ENCODE assay signal across 1 cellular context in the genomic region with DNA sequence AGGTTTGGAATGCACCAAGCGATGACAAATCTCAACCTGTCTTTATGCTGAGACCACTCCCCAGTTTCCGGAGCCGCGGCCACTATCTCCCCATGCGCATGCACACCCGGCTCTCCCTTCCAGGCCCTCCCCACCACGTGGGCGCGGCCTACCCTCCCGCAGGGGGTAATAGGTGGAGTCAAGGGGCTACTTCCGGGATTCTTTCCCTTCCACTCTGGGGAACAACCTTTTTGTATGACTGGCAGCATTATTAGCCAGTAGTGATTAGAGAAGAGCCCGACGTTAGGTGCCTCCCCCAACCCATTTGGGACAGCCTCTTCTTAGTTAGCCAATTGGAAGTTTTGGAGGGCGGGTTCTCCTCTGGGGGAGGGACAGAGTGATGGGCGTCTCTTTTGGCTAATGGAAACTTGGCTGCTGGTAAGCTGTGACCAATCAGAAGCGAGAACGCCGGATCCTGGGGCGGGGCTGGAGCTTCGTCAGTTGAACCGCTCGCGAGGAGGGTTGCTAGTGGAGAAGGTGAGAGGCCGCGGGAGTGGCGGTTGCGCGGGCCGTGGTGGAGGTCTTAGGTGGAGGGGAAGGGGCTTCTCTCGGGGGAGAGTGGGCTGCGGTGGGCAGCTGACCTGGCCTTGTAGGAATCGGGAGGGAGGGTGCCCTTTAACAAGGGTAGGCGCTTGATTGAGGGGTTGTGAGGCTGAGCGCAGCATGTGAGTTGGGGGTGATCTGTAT.
TF ChIP-seq lines count a peak whose summit lies in the region.

A gene with protein sequence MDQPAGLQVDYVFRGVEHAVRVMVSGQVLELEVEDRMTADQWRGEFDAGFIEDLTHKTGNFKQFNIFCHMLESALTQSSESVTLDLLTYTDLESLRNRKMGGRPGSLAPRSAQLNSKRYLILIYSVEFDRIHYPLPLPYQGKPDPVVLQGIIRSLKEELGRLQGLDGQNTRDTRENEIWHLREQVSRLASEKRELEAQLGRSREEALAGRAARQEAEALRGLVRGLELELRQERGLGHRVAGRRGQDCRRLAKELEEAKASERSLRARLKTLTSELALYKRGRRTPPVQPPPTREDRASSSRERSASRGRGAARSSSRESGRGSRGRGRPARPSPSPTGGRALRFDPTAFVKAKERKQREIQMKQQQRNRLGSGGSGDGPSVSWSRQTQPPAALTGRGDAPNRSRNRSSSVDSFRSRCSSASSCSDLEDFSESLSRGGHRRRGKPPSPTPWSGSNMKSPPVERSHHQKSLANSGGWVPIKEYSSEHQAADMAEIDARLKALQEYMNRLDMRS (plus strand): TSS at position 479 of the 726 bp plus-strand sequence. CDS start 7,552 bp downstream, outside the sequence.

TF ChIP-seq in K562, 482 proteins besides CTCF, POLR2A, EP300 and RAD21 (continued from another document):
- TF ChIP-seq ZNF77 (CRISPR knock-in tag; IDR thresholded peaks at IDR 0.05) (no peak), L3MBTL2 (IDR thresholded peaks at IDR 0.05) (peak; percentile 47; the same call in 1 of the 2 replicates), CBX5 (IDR thresholded peaks at IDR 0.05; ENCODE audit: borderline replicate concordance, low read depth) (no peak), RBFOX2 (IDR thresholded peaks at IDR 0.05; ENCODE audit: low read depth, low read length) (peak; percentile 91), BRD9 (IDR thresholded peaks at IDR 0.05; ENCODE audit: low read depth, partially characterized antibody) (peak; percentile 67), MAFF (IDR thresholded peaks at IDR 0.05; ENCODE audit: low read length) (no peak), HMGN3 (IDR thresholded peaks at IDR 0.05; ENCODE audit: borderline replicate concordance, extremely low read depth, insufficient read length, low read depth, low read length) (no peak), TAF15 (IDR thresholded peaks at IDR 0.05; ENCODE audit: low read depth, low read length) (no peak), HEY1 (CRISPR knock-in tag; IDR thresholded peaks at IDR 0.05; ENCODE audit: borderline replicate concordance) (no peak)
- TF ChIP-seq, protein P1, sequence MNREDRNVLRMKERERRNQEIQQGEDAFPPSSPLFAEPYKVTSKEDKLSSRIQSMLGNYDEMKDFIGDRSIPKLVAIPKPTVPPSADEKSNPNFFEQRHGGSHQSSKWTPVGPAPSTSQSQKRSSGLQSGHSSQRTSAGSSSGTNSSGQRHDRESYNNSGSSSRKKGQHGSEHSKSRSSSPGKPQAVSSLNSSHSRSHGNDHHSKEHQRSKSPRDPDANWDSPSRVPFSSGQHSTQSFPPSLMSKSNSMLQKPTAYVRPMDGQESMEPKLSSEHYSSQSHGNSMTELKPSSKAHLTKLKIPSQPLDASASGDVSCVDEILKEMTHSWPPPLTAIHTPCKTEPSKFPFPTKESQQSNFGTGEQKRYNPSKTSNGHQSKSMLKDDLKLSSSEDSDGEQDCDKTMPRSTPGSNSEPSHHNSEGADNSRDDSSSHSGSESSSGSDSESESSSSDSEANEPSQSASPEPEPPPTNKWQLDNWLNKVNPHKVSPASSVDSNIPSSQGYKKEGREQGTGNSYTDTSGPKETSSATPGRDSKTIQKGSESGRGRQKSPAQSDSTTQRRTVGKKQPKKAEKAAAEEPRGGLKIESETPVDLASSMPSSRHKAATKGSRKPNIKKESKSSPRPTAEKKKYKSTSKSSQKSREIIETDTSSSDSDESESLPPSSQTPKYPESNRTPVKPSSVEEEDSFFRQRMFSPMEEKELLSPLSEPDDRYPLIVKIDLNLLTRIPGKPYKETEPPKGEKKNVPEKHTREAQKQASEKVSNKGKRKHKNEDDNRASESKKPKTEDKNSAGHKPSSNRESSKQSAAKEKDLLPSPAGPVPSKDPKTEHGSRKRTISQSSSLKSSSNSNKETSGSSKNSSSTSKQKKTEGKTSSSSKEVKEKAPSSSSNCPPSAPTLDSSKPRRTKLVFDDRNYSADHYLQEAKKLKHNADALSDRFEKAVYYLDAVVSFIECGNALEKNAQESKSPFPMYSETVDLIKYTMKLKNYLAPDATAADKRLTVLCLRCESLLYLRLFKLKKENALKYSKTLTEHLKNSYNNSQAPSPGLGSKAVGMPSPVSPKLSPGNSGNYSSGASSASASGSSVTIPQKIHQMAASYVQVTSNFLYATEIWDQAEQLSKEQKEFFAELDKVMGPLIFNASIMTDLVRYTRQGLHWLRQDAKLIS (CRISPR knock-in tag; IDR thresholded peaks at IDR 0.05) = no peak; the same call in 1 of the 2 replicates
- TF ChIP-seq, protein P2, sequence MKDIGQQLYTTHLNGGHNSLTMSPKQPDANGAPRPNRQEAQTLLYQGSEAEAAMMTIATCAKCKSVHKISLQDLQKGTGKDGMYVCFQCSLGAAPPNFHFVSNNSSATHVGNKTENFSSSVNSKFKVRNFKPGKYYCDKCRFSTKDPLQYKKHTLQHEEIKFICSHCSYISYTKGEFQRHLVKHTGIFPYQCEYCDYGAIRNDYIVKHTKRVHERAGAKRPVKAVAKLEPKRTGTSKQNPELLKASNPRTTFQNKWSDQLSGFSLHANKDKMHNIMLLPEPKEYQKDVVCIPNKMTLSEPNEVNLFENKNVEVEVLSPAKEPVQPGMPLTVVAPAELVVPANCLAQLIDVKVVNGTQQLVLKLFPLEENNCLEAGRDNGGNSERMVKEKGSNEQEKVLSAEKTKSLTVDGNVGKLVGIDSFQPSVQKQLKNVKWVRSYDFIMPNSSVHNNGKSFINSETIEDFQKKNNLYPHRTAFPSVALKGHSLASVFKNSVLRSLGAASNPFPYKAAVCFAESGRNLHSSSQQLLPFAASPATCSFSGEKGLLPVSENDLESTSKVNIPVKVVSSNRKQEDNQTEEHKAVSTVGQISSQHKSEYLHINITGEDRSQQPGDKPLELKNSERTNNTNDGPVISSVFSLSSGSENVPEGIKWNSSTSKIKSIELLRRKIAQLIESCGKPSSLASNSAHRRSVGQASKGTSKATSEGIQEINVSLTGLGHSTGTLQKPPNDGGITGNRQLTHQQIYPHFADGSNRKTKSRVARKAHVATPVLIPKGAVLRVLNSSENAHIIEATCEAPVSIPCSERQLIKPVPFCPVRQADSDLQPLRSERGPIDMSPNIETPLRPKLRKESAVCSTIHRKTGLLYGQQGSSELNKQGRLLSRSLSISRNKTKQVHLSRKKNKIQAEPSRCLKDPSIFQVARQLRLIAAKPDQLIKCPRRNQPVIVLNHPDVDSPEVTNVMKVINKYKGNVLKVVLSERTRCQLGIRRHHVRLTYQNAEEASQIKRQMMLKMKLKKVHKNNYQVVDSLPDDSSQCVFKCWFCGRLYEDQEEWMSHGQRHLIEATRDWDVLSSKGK (CRISPR knock-in tag; IDR thresholded peaks at IDR 0.05) = no peak
- TF ChIP-seq, protein P3, sequence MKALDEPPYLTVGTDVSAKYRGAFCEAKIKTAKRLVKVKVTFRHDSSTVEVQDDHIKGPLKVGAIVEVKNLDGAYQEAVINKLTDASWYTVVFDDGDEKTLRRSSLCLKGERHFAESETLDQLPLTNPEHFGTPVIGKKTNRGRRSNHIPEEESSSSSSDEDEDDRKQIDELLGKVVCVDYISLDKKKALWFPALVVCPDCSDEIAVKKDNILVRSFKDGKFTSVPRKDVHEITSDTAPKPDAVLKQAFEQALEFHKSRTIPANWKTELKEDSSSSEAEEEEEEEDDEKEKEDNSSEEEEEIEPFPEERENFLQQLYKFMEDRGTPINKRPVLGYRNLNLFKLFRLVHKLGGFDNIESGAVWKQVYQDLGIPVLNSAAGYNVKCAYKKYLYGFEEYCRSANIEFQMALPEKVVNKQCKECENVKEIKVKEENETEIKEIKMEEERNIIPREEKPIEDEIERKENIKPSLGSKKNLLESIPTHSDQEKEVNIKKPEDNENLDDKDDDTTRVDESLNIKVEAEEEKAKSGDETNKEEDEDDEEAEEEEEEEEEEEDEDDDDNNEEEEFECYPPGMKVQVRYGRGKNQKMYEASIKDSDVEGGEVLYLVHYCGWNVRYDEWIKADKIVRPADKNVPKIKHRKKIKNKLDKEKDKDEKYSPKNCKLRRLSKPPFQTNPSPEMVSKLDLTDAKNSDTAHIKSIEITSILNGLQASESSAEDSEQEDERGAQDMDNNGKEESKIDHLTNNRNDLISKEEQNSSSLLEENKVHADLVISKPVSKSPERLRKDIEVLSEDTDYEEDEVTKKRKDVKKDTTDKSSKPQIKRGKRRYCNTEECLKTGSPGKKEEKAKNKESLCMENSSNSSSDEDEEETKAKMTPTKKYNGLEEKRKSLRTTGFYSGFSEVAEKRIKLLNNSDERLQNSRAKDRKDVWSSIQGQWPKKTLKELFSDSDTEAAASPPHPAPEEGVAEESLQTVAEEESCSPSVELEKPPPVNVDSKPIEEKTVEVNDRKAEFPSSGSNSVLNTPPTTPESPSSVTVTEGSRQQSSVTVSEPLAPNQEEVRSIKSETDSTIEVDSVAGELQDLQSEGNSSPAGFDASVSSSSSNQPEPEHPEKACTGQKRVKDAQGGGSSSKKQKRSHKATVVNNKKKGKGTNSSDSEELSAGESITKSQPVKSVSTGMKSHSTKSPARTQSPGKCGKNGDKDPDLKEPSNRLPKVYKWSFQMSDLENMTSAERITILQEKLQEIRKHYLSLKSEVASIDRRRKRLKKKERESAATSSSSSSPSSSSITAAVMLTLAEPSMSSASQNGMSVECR (CRISPR knock-in tag; IDR thresholded peaks at IDR 0.05) = peak; percentile 54; the same call in 1 of the 2 replicates
- TF ChIP-seq, protein P4, sequence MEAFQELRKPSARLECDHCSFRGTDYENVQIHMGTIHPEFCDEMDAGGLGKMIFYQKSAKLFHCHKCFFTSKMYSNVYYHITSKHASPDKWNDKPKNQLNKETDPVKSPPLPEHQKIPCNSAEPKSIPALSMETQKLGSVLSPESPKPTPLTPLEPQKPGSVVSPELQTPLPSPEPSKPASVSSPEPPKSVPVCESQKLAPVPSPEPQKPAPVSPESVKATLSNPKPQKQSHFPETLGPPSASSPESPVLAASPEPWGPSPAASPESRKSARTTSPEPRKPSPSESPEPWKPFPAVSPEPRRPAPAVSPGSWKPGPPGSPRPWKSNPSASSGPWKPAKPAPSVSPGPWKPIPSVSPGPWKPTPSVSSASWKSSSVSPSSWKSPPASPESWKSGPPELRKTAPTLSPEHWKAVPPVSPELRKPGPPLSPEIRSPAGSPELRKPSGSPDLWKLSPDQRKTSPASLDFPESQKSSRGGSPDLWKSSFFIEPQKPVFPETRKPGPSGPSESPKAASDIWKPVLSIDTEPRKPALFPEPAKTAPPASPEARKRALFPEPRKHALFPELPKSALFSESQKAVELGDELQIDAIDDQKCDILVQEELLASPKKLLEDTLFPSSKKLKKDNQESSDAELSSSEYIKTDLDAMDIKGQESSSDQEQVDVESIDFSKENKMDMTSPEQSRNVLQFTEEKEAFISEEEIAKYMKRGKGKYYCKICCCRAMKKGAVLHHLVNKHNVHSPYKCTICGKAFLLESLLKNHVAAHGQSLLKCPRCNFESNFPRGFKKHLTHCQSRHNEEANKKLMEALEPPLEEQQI (IDR thresholded peaks at IDR 0.05) = no peak
- TF ChIP-seq, protein P5, sequence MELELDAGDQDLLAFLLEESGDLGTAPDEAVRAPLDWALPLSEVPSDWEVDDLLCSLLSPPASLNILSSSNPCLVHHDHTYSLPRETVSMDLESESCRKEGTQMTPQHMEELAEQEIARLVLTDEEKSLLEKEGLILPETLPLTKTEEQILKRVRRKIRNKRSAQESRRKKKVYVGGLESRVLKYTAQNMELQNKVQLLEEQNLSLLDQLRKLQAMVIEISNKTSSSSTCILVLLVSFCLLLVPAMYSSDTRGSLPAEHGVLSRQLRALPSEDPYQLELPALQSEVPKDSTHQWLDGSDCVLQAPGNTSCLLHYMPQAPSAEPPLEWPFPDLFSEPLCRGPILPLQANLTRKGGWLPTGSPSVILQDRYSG (tag; conservative IDR thresholded peaks at IDR 0.05; ENCODE audit: low read depth) = no peak
- TF ChIP-seq, protein P6, sequence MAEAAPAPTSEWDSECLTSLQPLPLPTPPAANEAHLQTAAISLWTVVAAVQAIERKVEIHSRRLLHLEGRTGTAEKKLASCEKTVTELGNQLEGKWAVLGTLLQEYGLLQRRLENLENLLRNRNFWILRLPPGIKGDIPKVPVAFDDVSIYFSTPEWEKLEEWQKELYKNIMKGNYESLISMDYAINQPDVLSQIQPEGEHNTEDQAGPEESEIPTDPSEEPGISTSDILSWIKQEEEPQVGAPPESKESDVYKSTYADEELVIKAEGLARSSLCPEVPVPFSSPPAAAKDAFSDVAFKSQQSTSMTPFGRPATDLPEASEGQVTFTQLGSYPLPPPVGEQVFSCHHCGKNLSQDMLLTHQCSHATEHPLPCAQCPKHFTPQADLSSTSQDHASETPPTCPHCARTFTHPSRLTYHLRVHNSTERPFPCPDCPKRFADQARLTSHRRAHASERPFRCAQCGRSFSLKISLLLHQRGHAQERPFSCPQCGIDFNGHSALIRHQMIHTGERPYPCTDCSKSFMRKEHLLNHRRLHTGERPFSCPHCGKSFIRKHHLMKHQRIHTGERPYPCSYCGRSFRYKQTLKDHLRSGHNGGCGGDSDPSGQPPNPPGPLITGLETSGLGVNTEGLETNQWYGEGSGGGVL (CRISPR knock-in tag; IDR thresholded peaks at IDR 0.05) = no peak
